1 cellular context compared by ENCODE assay signal in the genomic region with DNA sequence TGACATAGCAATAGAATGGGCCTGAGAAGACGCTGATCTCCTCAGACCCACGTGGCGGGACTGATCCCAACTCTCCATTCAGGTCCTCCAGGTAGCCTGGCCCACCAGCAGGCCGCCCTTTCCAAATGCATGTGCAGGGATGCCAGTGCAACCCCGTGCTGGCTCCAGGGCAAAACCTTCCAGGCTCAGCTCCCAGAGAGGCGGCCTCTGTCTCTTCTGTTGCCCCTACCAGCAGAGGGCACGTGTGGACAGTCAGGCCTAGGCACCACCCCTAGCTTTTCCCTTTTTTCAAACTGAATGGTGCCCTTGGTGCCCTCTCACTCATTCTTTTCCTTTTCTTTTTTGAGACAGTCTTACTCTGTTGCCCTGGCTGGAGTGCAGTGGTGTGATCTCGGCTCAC.
TF ChIP-seq lines count a peak whose summit lies in the region.

No MANE protein-coding gene starts in this region.

TF ChIP-seq in GM23338, 12 proteins besides CTCF, POLR2A, EP300 and RAD21 (continued from another document):
- no peak for TF ChIP-seq ZNF462 (CRISPR knock-in tag; IDR thresholded peaks at IDR 0.05)
- TF ChIP-seq CREB1 (CRISPR knock-in tag; IDR thresholded peaks at IDR 0.05; ENCODE audit: low read depth) = no peak
